Comparison of ENCODE assay signal across 1 cellular context in the genomic region with DNA sequence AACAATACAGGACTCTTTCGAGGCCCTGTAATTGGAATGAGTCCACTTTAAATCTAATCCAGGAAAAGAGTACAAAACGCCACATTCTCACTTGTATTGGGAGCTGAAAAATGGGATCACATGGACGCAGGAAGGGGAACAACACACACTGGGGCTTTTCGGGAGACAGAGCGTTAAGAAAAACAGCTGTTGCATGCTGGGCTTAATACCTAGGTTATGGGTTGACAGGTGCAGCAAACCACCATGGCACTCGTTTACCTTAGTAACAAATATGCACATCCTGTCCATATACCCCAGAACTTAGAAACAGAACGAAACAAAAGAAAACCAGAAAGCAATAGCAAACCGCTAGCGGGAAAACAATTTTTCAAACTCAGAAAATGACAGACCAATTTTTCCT.
TF ChIP-seq lines count a peak whose summit lies in the region.

No MANE protein-coding gene starts in this region.

TF ChIP-seq in K562, 482 proteins besides CTCF, POLR2A, EP300 and RAD21 (continued from another document):
- TF ChIP-seq, protein P1, sequence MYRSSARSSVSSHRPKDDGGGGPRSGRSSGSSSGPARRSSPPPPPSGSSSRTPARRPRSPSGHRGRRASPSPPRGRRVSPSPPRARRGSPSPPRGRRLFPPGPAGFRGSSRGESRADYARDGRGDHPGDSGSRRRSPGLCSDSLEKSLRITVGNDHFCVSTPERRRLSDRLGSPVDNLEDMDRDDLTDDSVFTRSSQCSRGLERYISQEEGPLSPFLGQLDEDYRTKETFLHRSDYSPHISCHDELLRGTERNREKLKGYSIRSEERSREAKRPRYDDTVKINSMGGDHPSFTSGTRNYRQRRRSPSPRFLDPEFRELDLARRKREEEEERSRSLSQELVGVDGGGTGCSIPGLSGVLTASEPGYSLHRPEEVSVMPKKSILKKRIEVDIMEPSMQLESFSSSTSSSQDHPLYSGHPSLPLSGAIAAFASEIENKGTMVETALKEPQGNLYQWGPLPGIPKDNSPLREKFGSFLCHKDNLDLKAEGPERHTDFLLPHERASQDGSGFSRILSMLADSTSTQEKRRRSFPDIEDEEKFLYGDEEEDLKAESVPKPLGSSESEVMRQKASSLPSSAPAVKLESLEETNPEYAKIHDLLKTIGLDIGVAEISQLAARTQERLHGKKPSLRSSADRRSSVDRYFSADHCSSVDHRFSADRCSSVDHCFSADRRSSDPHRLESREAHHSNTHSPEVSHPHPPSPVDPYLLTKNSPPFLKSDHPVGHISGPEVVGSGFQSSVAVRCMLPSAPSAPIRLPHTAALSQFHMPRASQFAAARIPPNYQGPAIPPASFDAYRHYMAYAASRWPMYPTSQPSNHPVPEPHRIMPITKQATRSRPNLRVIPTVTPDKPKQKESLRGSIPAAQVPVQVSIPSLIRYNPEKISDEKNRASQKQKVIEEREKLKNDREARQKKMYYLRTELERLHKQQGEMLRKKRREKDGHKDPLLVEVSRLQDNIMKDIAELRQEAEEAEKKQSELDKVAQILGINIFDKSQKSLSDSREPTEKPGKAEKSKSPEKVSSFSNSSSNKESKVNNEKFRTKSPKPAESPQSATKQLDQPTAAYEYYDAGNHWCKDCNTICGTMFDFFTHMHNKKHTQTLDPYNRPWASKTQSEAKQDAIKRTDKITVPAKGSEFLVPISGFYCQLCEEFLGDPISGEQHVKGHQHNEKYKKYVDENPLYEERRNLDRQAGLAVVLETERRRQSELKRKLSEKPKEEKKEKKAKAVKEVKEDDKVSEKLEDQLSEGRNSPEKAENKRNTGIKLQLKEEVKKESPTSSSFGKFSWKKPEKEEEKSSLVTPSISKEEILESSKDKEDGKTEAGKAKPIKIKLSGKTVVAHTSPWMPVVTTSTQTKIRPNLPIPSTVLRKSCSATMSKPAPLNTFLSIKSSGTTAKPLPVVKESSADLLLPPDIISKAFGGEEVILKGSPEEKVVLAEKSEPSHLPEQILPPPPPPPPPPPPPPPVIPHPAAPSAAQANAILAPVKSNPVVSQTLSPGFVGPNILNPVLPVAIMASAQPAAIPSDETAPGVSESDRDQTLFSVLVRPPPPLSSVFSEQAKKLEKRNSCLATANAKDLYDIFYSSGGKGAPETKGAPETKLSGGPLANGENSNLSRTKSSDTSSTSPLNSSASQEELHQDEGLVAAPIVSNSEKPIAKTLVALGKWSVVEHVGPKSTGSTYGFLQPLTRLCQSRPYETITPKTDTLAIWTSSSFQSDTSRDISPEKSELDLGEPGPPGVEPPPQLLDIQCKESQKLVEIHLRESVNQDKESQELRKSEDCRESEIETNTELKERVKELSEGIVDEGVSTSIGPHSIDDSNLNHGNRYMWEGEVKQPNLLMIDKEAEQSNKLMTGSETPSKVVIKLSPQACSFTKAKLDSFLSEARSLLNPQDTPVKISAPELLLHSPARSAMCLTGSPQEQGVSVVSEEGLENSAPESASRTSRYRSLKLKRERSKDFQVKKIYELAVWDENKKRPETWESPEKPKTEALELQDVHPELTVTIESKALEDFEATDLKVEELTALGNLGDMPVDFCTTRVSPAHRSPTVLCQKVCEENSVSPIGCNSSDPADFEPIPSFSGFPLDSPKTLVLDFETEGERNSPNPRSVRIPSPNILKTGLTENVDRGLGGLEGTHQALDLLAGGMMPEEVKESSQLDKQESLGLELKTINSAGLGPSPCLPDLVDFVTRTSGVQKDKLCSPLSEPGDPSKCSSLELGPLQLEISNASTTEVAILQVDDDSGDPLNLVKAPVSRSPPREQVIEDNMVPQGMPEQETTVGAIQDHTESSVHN (IDR thresholded peaks at IDR 0.05; ENCODE audit: borderline replicate concordance in 1 of 2, low read depth in 1 of 2) = no peak
- TF ChIP-seq E2F4 (CRISPR knock-in tag; IDR thresholded peaks at IDR 0.05; ENCODE audit: low read depth) (no peak), ZNF512 (tag; IDR thresholded peaks at IDR 0.05) (no peak), TFAP4 (CRISPR knock-in tag; IDR thresholded peaks at IDR 0.05; ENCODE audit: borderline replicate concordance) (no peak), RBM15 (IDR thresholded peaks at IDR 0.05; ENCODE audit: insufficient read depth, low read length) (no peak)
